In genomic region chr5:33364406-33364805, GRCh38 we compare ENCODE assay signal across 22 cellular contexts.
A peak's percentile ranks its signal among the peaks of the same experiment; 100 is the strongest.
DNase-seq lines count a peak whose midpoint lies in the region; ATAC-seq and TF ChIP-seq lines count a peak whose summit lies in the region.
"Had no signal": no experiment of that assay in that cellular context is flagged by ENCODE, and none has a peak within 500 bp of the region (broad histone marks: within the 10 kb centered on the region; RNA-seq: fewer than 3 reads in every experiment).

No MANE protein-coding gene starts in this region.

- no TSS peak for BruUV-seq in OCI-LY7 (replicated peaks; lab: Mats Ljungman, UMichigan)

- H3K4me3 ChIP-seq in right cardiac atrium (ENCODE audit: low read length) (no peak overlapping the region), right atrium auricular region (no peak overlapping the region), OCI-LY7 (ENCODE audit: low read depth, low read length, poor library complexity, severe bottlenecking) (peak overlapping the region; percentile 6), coronary artery (no peak overlapping the region)
- H3K4me3 ChIP-seq: GM12878 had no signal

- H3K4me1 ChIP-seq in right cardiac atrium (ENCODE audit: control insufficient read depth, insufficient read depth, low read length), result no peaks in the 10 kb centered on the region
- peaks cover 0 to 7% of the 10 kb centered on the region in 2 donors for H3K4me1 ChIP-seq in right atrium auricular region
- peaks cover 38% of the 10 kb centered on the region for H3K4me1 ChIP-seq in OCI-LY7 (ENCODE audit: insufficient read depth, low read length, poor library complexity, severe bottlenecking)

- CTCF ChIA-PET in OCI-LY7 (lab: Charles Lee; ENCODE audit: unreplicated experiment), result no interaction called here

- POLR2A ChIA-PET in OCI-LY7 (lab: Charles Lee), result no interaction called here

- H3K9me3 Mint-ChIP-seq in activated T-helper 17 cell treated with anti-CD3 and anti-CD28 coated beads, Interleukin-2, amount 50 U/mL, for 72 hours, result peaks cover 3% of the 10 kb centered on the region
- peaks cover 4% of the 10 kb centered on the region for H3K9me3 Mint-ChIP-seq in endothelial cell (ENCODE audit: unreplicated experiment)

- no peak for TF ChIP-seq CTCF in right atrium auricular region (IDR thresholded peaks at IDR 0.05)
- TF ChIP-seq CTCF in OCI-LY7 (conservative IDR thresholded peaks at IDR 0.05; ENCODE audit: low read length), result no peak
- TF ChIP-seq CTCF in coronary artery (IDR thresholded peaks at IDR 0.05), result no peak
- TF ChIP-seq CTCF in endothelial cell (IDR thresholded peaks at IDR 0.05; ENCODE audit: unreplicated experiment), result no peak

- no peak overlapping the region for H3K27ac Mint-ChIP-seq in activated T-helper 17 cell treated with anti-CD3 and anti-CD28 coated beads, Interleukin-2, amount 50 U/mL, for 72 hours
- no peak overlapping the region for H3K27ac Mint-ChIP-seq in endothelial cell (ENCODE audit: unreplicated experiment)
- H3K27ac Mint-ChIP-seq: CD4-positive, CD25-positive, alpha-beta regulatory T cell had no signal

- intact Hi-C loops in right cardiac atrium (cut with DNase I) (no loop called here), OCI-LY7 (cut with micrococcal nuclease; ENCODE audit: unreplicated experiment) (no loop called here)

- H3K36me3 ChIP-seq in right atrium auricular region (no peaks in the 10 kb centered on the region), OCI-LY7 (ENCODE audit: insufficient read depth, low read length) (no peaks in the 10 kb centered on the region; the same call in 1 of the 2 replicates)

- no peaks in the 10 kb centered on the region for H3K9me2 ChIP-seq in OCI-LY7 (ENCODE audit: insufficient read depth, low read length)

- 36% methylated on average over 2 of the region's 2 CpGs for WGBS in right cardiac atrium

- H4K20me1 ChIP-seq in OCI-LY7 (ENCODE audit: insufficient read depth, low read length), result no peaks in the 10 kb centered on the region

- H3K4me1 Mint-ChIP-seq in activated T-helper 17 cell treated with anti-CD3 and anti-CD28 coated beads, Interleukin-2, amount 50 U/mL, for 72 hours, result no peaks in the 10 kb centered on the region
- H3K4me1 Mint-ChIP-seq in endothelial cell (ENCODE audit: unreplicated experiment), result peaks cover 24% of the 10 kb centered on the region

- H3K27me3 ChIP-seq in right cardiac atrium (ENCODE audit: control insufficient read depth, insufficient read depth), result no peaks in the 10 kb centered on the region
- H3K27me3 ChIP-seq in right atrium auricular region, result no peaks in the 10 kb centered on the region

- no peak overlapping the region for H3K4me3 Mint-ChIP-seq in activated T-helper 17 cell treated with anti-CD3 and anti-CD28 coated beads, Interleukin-2, amount 50 U/mL, for 72 hours
- H3K4me3 Mint-ChIP-seq in endothelial cell (ENCODE audit: unreplicated experiment), result no peak overlapping the region
- H3K4me3 Mint-ChIP-seq: CD4-positive, CD25-positive, alpha-beta regulatory T cell had no signal

- H3K36me3 Mint-ChIP-seq in activated T-helper 17 cell treated with anti-CD3 and anti-CD28 coated beads, Interleukin-2, amount 50 U/mL, for 72 hours (ENCODE audit: low read depth), result no peaks in the 10 kb centered on the region
- H3K36me3 Mint-ChIP-seq in endothelial cell (ENCODE audit: low read depth, unreplicated experiment), result no peaks in the 10 kb centered on the region
- H3K36me3 Mint-ChIP-seq: CD4-positive, CD25-positive, alpha-beta regulatory T cell had no signal

- H3K27me3 Mint-ChIP-seq in activated T-helper 17 cell treated with anti-CD3 and anti-CD28 coated beads, Interleukin-2, amount 50 U/mL, for 72 hours, result no peaks in the 10 kb centered on the region
- no peaks in the 10 kb centered on the region for H3K27me3 Mint-ChIP-seq in endothelial cell (ENCODE audit: unreplicated experiment)
- H3K27me3 Mint-ChIP-seq: CD4-positive, CD25-positive, alpha-beta regulatory T cell had no signal

- DNase-seq in right cardiac atrium (no peak), right atrium auricular region (ENCODE audit: low spot score) (no peak), OCI-LY7 (ENCODE audit: low spot score) (peak; percentile 74), lung microvascular endothelial cell (ENCODE audit: low read depth in 2 of 2) (peak; percentile 14 to 84), erythroblast (lab: John Stamatoyannopoulos, UW) (no peak), coronary artery (ENCODE audit: low spot score) (no peak), endothelial cell (ENCODE audit: low spot score) (no peak)
- DNase-seq: ACHN; activated CD4-positive, alpha-beta T cell treated with anti-CD3 and anti-CD28 coated beads for 48 hours; activated gamma-delta T cell treated with Interleukin-2 at 50 U/mL for 16 hours; central memory CD4-positive, alpha-beta T cell; effector CD8-positive, alpha-beta T cell; GOT3; left ventricle myocardium superior; NCI-H146; NCI-H82; stimulated activated CD4-positive, alpha-beta T cell treated with anti-CD3 and anti-CD28 coated beads, Interleukin-4, amount 100 ng/mL, for 1 hour; T1000 had no signal

- no peak for TF ChIP-seq POLR2A in erythroblast (IDR thresholded peaks at IDR 0.05; ENCODE audit: low read length)

- peak in 1 of 2 donors; percentile 52 for ATAC-seq in right cardiac atrium
- no peak for ATAC-seq in activated T-helper 17 cell treated with anti-CD3 and anti-CD28 coated beads, Interleukin-2, amount 50 U/mL, for 72 hours (replicated peaks)
- ATAC-seq: GM12878, SK-N-SH treated with all-trans-retinoic acid at 6 μM for 48 hours had no signal

- H3K27ac ChIP-seq in right cardiac atrium (ENCODE audit: low read length), result peak overlapping the region; percentile 21
- H3K27ac ChIP-seq in right atrium auricular region, result peak overlapping the region in 1 of 2 donors; percentile 46
- H3K27ac ChIP-seq in OCI-LY7 (ENCODE audit: low read depth, low read length, poor library complexity, severe bottlenecking), result peak overlapping the region; percentile 70
- peak overlapping the region in 1 of 2 donors; percentile 43 for H3K27ac ChIP-seq in coronary artery

- peak overlapping the region; percentile 47; the same call in 1 of the 2 replicates for H2AFZ ChIP-seq in OCI-LY7 (ENCODE audit: low read length)

- H3K9me3 ChIP-seq in right cardiac atrium (ENCODE audit: control insufficient read depth, low read length), result peaks cover 4% of the 10 kb centered on the region
- H3K9me3 ChIP-seq in right atrium auricular region, result no peaks in the 10 kb centered on the region
- peaks cover 14% of the 10 kb centered on the region; the same call in 1 of the 2 replicates for H3K9me3 ChIP-seq in OCI-LY7 (ENCODE audit: low read length)

- no peaks in the 10 kb centered on the region for H3K79me2 ChIP-seq in OCI-LY7 (ENCODE audit: insufficient read depth, low read depth, low read length)

- H3K4me2 ChIP-seq in OCI-LY7 (ENCODE audit: low read length), result peak overlapping the region; percentile 34; the same call in 1 of the 2 replicates

Comparison
In these comparisons a context has a peak if more than half of its experiments do, and no peak if none do; other contexts are left out.
1. DNase-seq: peak in OCI-LY7 (single experiment) and lung microvascular endothelial cell (2 of 2); none in right cardiac atrium (0 of 3), right atrium auricular region (single experiment), erythroblast (0 of 2), coronary artery (single experiment) and endothelial cell (single experiment).